8 cellular contexts compared by ENCODE assay signal in the genomic region with DNA sequence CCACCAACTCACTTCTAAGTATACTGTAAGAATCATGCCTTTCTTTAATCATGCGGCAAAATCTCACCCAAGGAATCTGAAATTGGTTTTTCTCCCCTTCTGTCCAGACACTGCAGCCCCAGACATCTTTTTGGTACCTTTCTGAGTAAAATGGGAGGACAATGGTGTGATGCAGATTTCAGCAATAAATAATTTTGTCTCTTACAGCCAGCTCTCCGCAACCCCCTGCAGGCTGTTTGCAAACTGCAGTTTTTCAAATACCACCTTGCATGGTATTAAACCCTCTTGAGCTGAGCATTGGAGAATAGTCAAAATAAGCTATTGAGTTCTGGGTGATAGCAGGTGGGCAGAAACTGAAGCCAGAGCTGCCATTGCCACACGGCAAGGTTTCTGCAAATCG. TPM values are rescaled to one million over a fixed set of nuclear protein-coding genes. Genes with fewer than 3 reads are reported as not detected.
DNase-seq lines count a peak whose midpoint lies in the region; ATAC-seq and TF ChIP-seq lines count a peak whose summit lies in the region.

No MANE protein-coding gene starts in this region.

- no peaks in the 10 kb centered on the region for H3K79me1 ChIP-seq in IMR-90 (ENCODE audit: low read depth in 1 of 2, low read length in 2 of 2)

- no TSS peak for BruUV-seq in IMR-90 (replicated peaks; lab: Mats Ljungman, UMichigan)

- H3K56ac ChIP-seq in IMR-90 (ENCODE audit: extremely low read depth, insufficient read depth, low read length): no peak overlapping the region

- DNase-seq in AG10803 (ENCODE audit: low read depth): peak; percentile 32
- peak; percentile 55 for DNase-seq in IMR-90
- peak; percentile 30 for DNase-seq in amniotic epithelial cell (ENCODE audit: low read depth)
- no peak for DNase-seq in left lobe of liver (ENCODE audit: low spot score)
- no peak for DNase-seq in CD8-positive, alpha-beta T cell
- DNase-seq in stimulated activated naive CD4-positive, alpha-beta T cell treated with Interleukin-2 at 50 U/mL for 16 hours (lab: John Stamatoyannopoulos, UW): no peak
- no peak for DNase-seq in NCI-H2196 treated with DMSO at 0.1 percent for 48 hours (lab: John Stamatoyannopoulos, UW; ENCODE audit: unreplicated experiment)

- H2AK5ac ChIP-seq in IMR-90 (ENCODE audit: low read depth, low read length): no peak overlapping the region

- H3K4me3 ChIP-seq in AG10803 (ENCODE audit: low read length) (no peak overlapping the region), IMR-90 (ENCODE audit: insufficient read depth, low read depth, low read length) (no peak overlapping the region)
- no peak overlapping the region for H3K4me3 ChIP-seq in CD8-positive, alpha-beta T cell (ENCODE audit: low read depth, low read length)

- H3K27me3 Mint-ChIP-seq in CD8-positive, alpha-beta T cell (ENCODE audit: low read depth): no peaks in the 10 kb centered on the region

- peaks cover 4% of the 10 kb centered on the region; the same call in 1 of the 2 replicates for H3K4me1 ChIP-seq in IMR-90 (ENCODE audit: control insufficient read depth, insufficient read depth, low read length)
- no peaks in the 10 kb centered on the region for H3K4me1 ChIP-seq in CD8-positive, alpha-beta T cell (ENCODE audit: insufficient read depth, low read length)

- H3K18ac ChIP-seq in IMR-90 (ENCODE audit: low read depth, low read length): no peak overlapping the region

- intact Hi-C loops in IMR-90 (cut with micrococcal nuclease): loop anchor here (1.0 to 5.0 kb wide), 2 partner anchors 99 to 181 kb away; no protein-coding TSS in a partner anchor
- intact Hi-C loops in CD8-positive, alpha-beta T cell (cut with DNase I, micrococcal nuclease): no loop called here

- H3K4ac ChIP-seq in IMR-90 (ENCODE audit: low read depth, low read length): no peak overlapping the region

- H3K9me3 Mint-ChIP-seq in CD8-positive, alpha-beta T cell: peaks cover 11% of the 10 kb centered on the region

- no CpG with 5 or more reads among the region's 4 CpGs for WGBS in IMR-90 (ENCODE audit: extremely low coverage in 2 of 2, insufficient read length in 1 of 2), 2 experiments

- H4K8ac ChIP-seq in IMR-90 (ENCODE audit: low read depth in 2 of 2, low read length in 2 of 2): no peak overlapping the region

- in situ Hi-C loops in IMR-90 (cut with MboI; ENCODE audit: low sequenced_read_pairs): no loop called here

- H3K14ac ChIP-seq in IMR-90 (replicated peaks; ENCODE audit: low read depth, low read length): no peak overlapping the region

- TF ChIP-seq POLR2A in IMR-90 (IDR thresholded peaks at IDR 0.05; ENCODE audit: low read depth, low read length): no peak

- H3K4me1 Mint-ChIP-seq in CD8-positive, alpha-beta T cell (ENCODE audit: low read depth): no peaks in the 10 kb centered on the region

- H2BK15ac ChIP-seq in IMR-90 (ENCODE audit: low read depth, low read length): no peak overlapping the region

- no peaks in the 10 kb centered on the region for H3K36me3 Mint-ChIP-seq in CD8-positive, alpha-beta T cell

- H4K91ac ChIP-seq in IMR-90 (ENCODE audit: insufficient read depth, low read depth, low read length): no peak overlapping the region

- H3K9ac ChIP-seq in IMR-90 (ENCODE audit: low read depth, low read length): no peak overlapping the region

- H2BK20ac ChIP-seq in IMR-90 (ENCODE audit: low read depth, low read length): no peak overlapping the region

- H3K36me3 ChIP-seq in IMR-90 (ENCODE audit: control insufficient read depth, insufficient read depth, low read length): no peaks in the 10 kb centered on the region
- H3K36me3 ChIP-seq in CD8-positive, alpha-beta T cell (ENCODE audit: insufficient read depth, low read length): no peaks in the 10 kb centered on the region

- H4K5ac ChIP-seq in IMR-90 (ENCODE audit: low read depth, low read length): no peak overlapping the region

- H3K23ac ChIP-seq in IMR-90 (ENCODE audit: low read depth, low read length): no peak overlapping the region

- no peaks in the 10 kb centered on the region for H4K20me1 ChIP-seq in IMR-90 (ENCODE audit: insufficient read depth, low read length)

- peak; percentile 90 for ATAC-seq in IMR-90 (ENCODE audit: low read depth)
- ATAC-seq in left lobe of liver: peak; percentile 69
- no peak for ATAC-seq in HG02970 (IDR thresholded peaks at IDR 0.05; ENCODE audit: low FRiP score, unreplicated experiment)
- no peak for ATAC-seq in CD8-positive, alpha-beta T cell

- H2BK5ac ChIP-seq in IMR-90 (ENCODE audit: low read depth, low read length, poor library complexity, severe bottlenecking): no peak overlapping the region

- H3K9me3 ChIP-seq in IMR-90 (ENCODE audit: control insufficient read depth, insufficient read depth, low read length): no peaks in the 10 kb centered on the region
- H3K9me3 ChIP-seq in CD8-positive, alpha-beta T cell (ENCODE audit: low read length): no peaks in the 10 kb centered on the region

- peak; percentile 71 for TF ChIP-seq CTCF in AG10803 (conservative IDR thresholded peaks at IDR 0.05; ENCODE audit: low read length)
- TF ChIP-seq CTCF in IMR-90 (conservative IDR thresholded peaks at IDR 0.05; ENCODE audit: low read depth, low read length): peak; percentile 75
- TF ChIP-seq CTCF in CD8-positive, alpha-beta T cell (IDR thresholded peaks at IDR 0.05): no peak

- dilution Hi-C loops in IMR-90 (cut with HindIII; ENCODE audit: low sequenced_read_pairs, unreplicated experiment): no loop called here

- no peak overlapping the region for H3K4me2 ChIP-seq in IMR-90 (ENCODE audit: low read depth, low read length)

- POLR2A ChIA-PET in IMR-90 (lab: Charles Lee; ENCODE audit: unreplicated experiment): interaction anchor here (0.6 kb wide), 1 partner anchor 11 kb away, joined by 9 read pairs; no protein-coding TSS in a partner anchor
- POLR2A ChIA-PET in CD8-positive, alpha-beta T cell (lab: Charles Lee): no interaction called here

- H2AK9ac ChIP-seq in IMR-90 (replicated peaks; ENCODE audit: low read depth, low read length, poor library complexity): no peak overlapping the region

- H2AFZ ChIP-seq in IMR-90 (replicated peaks; ENCODE audit: low read length, poor library complexity): peak overlapping the region; percentile 16

- H2BK120ac ChIP-seq in IMR-90 (ENCODE audit: low read depth, low read length): no peak overlapping the region

- no peak overlapping the region for H3K4me3 Mint-ChIP-seq in CD8-positive, alpha-beta T cell

- no peaks in the 10 kb centered on the region for H3K27me3 ChIP-seq in IMR-90 (ENCODE audit: control insufficient read depth, insufficient read depth, low read length)
- no peaks in the 10 kb centered on the region for H3K27me3 ChIP-seq in CD8-positive, alpha-beta T cell (ENCODE audit: insufficient read depth, low read length)

- TF ChIP-seq RAD21 in IMR-90 (IDR thresholded peaks at IDR 0.05; ENCODE audit: low read length): peak; percentile 74

- H3K27ac ChIP-seq in IMR-90 (ENCODE audit: insufficient read depth, low read length): no peak overlapping the region
- no peak overlapping the region for H3K27ac ChIP-seq in CD8-positive, alpha-beta T cell (ENCODE audit: low read depth, low read length)

- H3K27ac Mint-ChIP-seq in CD8-positive, alpha-beta T cell: no peak overlapping the region

- no peaks in the 10 kb centered on the region for H3K9me1 ChIP-seq in IMR-90 (ENCODE audit: insufficient read depth, low read length)

- CTCF ChIA-PET in IMR-90 (lab: Yijun Ruan, JAX): interaction anchor here (0.6 to 1.5 kb wide), 12 partner anchors 10 to 751 kb away, joined by 3 to 9 read pairs (median 4); no protein-coding TSS in a partner anchor
- CTCF ChIA-PET in CD8-positive, alpha-beta T cell (lab: Charles Lee): no interaction called here

TF ChIP-seq in IMR-90, 13 proteins besides CTCF, POLR2A, EP300 and RAD21:
- TF ChIP-seq SMC3 (IDR thresholded peaks at IDR 0.05; ENCODE audit: low read depth, low read length) (peak; percentile 66), CHD1 (IDR thresholded peaks at IDR 0.05; ENCODE audit: low read depth, low read length) (no peak)

RNA-seq across cellular contexts. Expression of gene GPR39, which starts 32.2 kb away (rescaled TPM):
- total RNA-seq in IMR-90 (2012; rRNA removed) (7.2 and 9.0 TPM in 2 replicates), left lobe of liver (7.4 TPM)
- 4.4 and 5.4 TPM in 2 replicates for polyA plus RNA-seq in IMR-90 (2012; rRNA removed)
- 3.5 and 6.1 TPM in 2 replicates for polyA plus RNA-seq in IMR-90 (2012; cell fraction: cytosol; rRNA removed)
- polyA plus RNA-seq in IMR-90 (2012; cell fraction: nucleus; rRNA removed; ENCODE audit: low replicate concordance): 2.0 and 4.2 TPM in 2 replicates
- not detected for total RNA-seq in CD8-positive, alpha-beta T cell

Comparison
In these comparisons a context has a peak if more than half of its experiments do, and no peak if none do; other contexts are left out.
1. DNase-seq: peak in AG10803 (single experiment), IMR-90 (single experiment) and amniotic epithelial cell (single experiment); none in left lobe of liver (single experiment), CD8-positive, alpha-beta T cell (0 of 7), stimulated activated naive CD4-positive, alpha-beta T cell treated with Interleukin-2 at 50 U/mL for 16 hours (single experiment) and NCI-H2196 treated with DMSO at 0.1 percent for 48 hours (single experiment).
2. ATAC-seq: peak in IMR-90 (single experiment) and left lobe of liver (single experiment); none in HG02970 (single experiment) and CD8-positive, alpha-beta T cell (single experiment).